Comparison of ENCODE assay signal across 2 cellular contexts in genomic region chr1:112714313-112715263, GRCh38.
TF ChIP-seq lines count a peak whose summit lies in the region.

No MANE protein-coding gene starts in this region.

TF ChIP-seq in A549, 52 proteins besides CTCF, POLR2A, EP300 and RAD21:
- TF ChIP-seq EHMT2 (IDR thresholded peaks at IDR 0.05; ENCODE audit: low read depth) (no peak), NPAS2 (CRISPR knock-in tag; IDR thresholded peaks at IDR 0.05; ENCODE audit: borderline replicate concordance) (no peak), ELK1 (IDR thresholded peaks at IDR 0.05; ENCODE audit: low read depth, low read length) (no peak), NR3C1 (IDR thresholded peaks at IDR 0.05) (no peak), CHD4 (IDR thresholded peaks at IDR 0.05; ENCODE audit: borderline replicate concordance) (no peak), MAFK (IDR thresholded peaks at IDR 0.05; ENCODE audit: partially characterized antibody) (no peak), ZNF302 (CRISPR knock-in tag; IDR thresholded peaks at IDR 0.05) (no peak), ZC3H11A (IDR thresholded peaks at IDR 0.05) (no peak), BHLHE40 (IDR thresholded peaks at IDR 0.05; ENCODE audit: low read depth, low read length) (no peak), CBX2 (IDR thresholded peaks at IDR 0.05; ENCODE audit: borderline replicate concordance, low read depth) (no peak), ZSCAN20 (CRISPR knock-in tag; IDR thresholded peaks at IDR 0.05) (no peak), RNF2 (IDR thresholded peaks at IDR 0.05; ENCODE audit: borderline replicate concordance, low read depth) (no peak), HDAC2 (IDR thresholded peaks at IDR 0.05) (no peak), FOSL2 (IDR thresholded peaks at IDR 0.05) (no peak), FOSL2 (CRISPR knock-in tag; IDR thresholded peaks at IDR 0.05) (no peak)
TF ChIP-seq in A549: peak in this region for 0.

TF ChIP-seq in K562, 482 proteins besides CTCF, POLR2A, EP300 and RAD21 (continues in another document):
- TF ChIP-seq E2F6 (IDR thresholded peaks at IDR 0.05; ENCODE audit: borderline replicate concordance in 1 of 2, extremely low read depth in 1 of 2, insufficient read depth in 1 of 2, insufficient read length in 1 of 2, low read depth in 1 of 2, low read length in 1 of 2, poor library complexity in 1 of 2, severe bottlenecking in 1 of 2) (peak; percentile 59 to 87), ZBTB7A (IDR thresholded peaks at IDR 0.05; ENCODE audit: borderline replicate concordance, control insufficient read depth, low read depth, low read length) (peak; percentile 63), JUNB (CRISPR knock-in tag; conservative IDR thresholded peaks at IDR 0.05) (no peak), CAMTA2 (CRISPR knock-in tag; conservative IDR thresholded peaks at IDR 0.05) (no peak), RBM25 (IDR thresholded peaks at IDR 0.05; ENCODE audit: low read depth, low read length, severe bottlenecking) (no peak), MYNN (IDR thresholded peaks at IDR 0.05) (0 out of 2 replicates have a peak, but pooled peaks have one; percentile 19), MYNN (CRISPR knock-in tag; IDR thresholded peaks at IDR 0.05) (no peak), L3MBTL2 (IDR thresholded peaks at IDR 0.05) (peak; percentile 75), CGGBP1 (CRISPR knock-in tag; IDR thresholded peaks at IDR 0.05) (no peak), PRMT5 (CRISPR knock-in tag; IDR thresholded peaks at IDR 0.05) (no peak), U2AF1 (optimal IDR thresholded peaks at IDR 0.05; ENCODE audit: low read depth, low read length) (peak; percentile 52), RB1 (IDR thresholded peaks at IDR 0.05; ENCODE audit: low read depth) (peak; percentile 58; the same call in 1 of the 2 replicates), ZNF121 (CRISPR knock-in tag; conservative IDR thresholded peaks at IDR 0.05) (no peak), NR2C1 (IDR thresholded peaks at IDR 0.05) (no peak), NR2C1 (tag; IDR thresholded peaks at IDR 0.05) (no peak), KLF6 (CRISPR knock-in tag; IDR thresholded peaks at IDR 0.05; ENCODE audit: borderline replicate concordance) (no peak), CTBP1 (IDR thresholded peaks at IDR 0.05; ENCODE audit: borderline replicate concordance) (peak; percentile 3; the same call in 1 of the 2 replicates), ZBTB2 (IDR thresholded peaks at IDR 0.05) (0 out of 2 replicates have a peak, but pooled peaks have one; percentile 48), CREM (IDR thresholded peaks at IDR 0.05; ENCODE audit: low read depth) (no peak), ZNF280A (IDR thresholded peaks at IDR 0.05; ENCODE audit: low read depth, partially characterized antibody) (no peak), RBBP5 (IDR thresholded peaks at IDR 0.05; ENCODE audit: borderline replicate concordance, insufficient read depth, low read length, poor library complexity, severe bottlenecking) (peak; percentile 26), MAZ (CRISPR knock-in tag; conservative IDR thresholded peaks at IDR 0.05 in 1 of 2, IDR thresholded peaks at IDR 0.05 in 1 of 2) (peak in 1 of 2 experiments; percentile 39; a peak in 2 of 4 replicates), MCM5 (IDR thresholded peaks at IDR 0.05; ENCODE audit: low read depth) (no peak), SAP30 (IDR thresholded peaks at IDR 0.05; ENCODE audit: borderline replicate concordance, insufficient read depth, low read depth, low read length, poor library complexity, severe bottlenecking) (peak; percentile 36), CUX1 (CRISPR knock-in tag; IDR thresholded peaks at IDR 0.05) (no peak), FOXK1 (CRISPR knock-in tag; IDR thresholded peaks at IDR 0.05; ENCODE audit: borderline replicate concordance) (no peak), CHD1 (IDR thresholded peaks at IDR 0.05; ENCODE audit: low read length) (peak; percentile 45), SPI1 (IDR thresholded peaks at IDR 0.05; ENCODE audit: borderline replicate concordance, low read depth, low read length) (0 out of 2 replicates have a peak, but pooled peaks have one; percentile 1), ARID4B (CRISPR knock-in tag; IDR thresholded peaks at IDR 0.05) (peak; percentile 20; the same call in 1 of the 2 replicates), ZNF561 (CRISPR knock-in tag; conservative IDR thresholded peaks at IDR 0.05) (no peak), NONO (IDR thresholded peaks at IDR 0.05; ENCODE audit: low read depth in 2 of 2, low read length in 1 of 2) (no peak), MBD1 (CRISPR knock-in tag; IDR thresholded peaks at IDR 0.05) (no peak), NFE2L1 (tag; IDR thresholded peaks at IDR 0.05; ENCODE audit: borderline replicate concordance, low read depth) (no peak), TSC22D4 (tag; IDR thresholded peaks at IDR 0.05) (no peak), XRCC5 (IDR thresholded peaks at IDR 0.05; ENCODE audit: low read depth, low read length) (peak; percentile 18; the same call in 1 of the 2 replicates), PYGO2 (tag; IDR thresholded peaks at IDR 0.05) (no peak), CBFA2T2 (conservative IDR thresholded peaks at IDR 0.05) (no peak), CTCFL (IDR thresholded peaks at IDR 0.05; ENCODE audit: borderline replicate concordance, insufficient read depth, low read depth, low read length, poor library complexity, severe bottlenecking) (peak; percentile 58), SMAD1 (IDR thresholded peaks at IDR 0.05; ENCODE audit: low read depth, low read length, partially characterized antibody) (peak; percentile 7), SMAD4 (CRISPR knock-in tag; conservative IDR thresholded peaks at IDR 0.05) (peak; percentile 37; the same call in 1 of the 2 replicates), ZNF76 (CRISPR knock-in tag; IDR thresholded peaks at IDR 0.05; ENCODE audit: borderline replicate concordance) (no peak), POLR2AphosphoS2 (IDR thresholded peaks at IDR 0.05; ENCODE audit: low read length) (no peak)
